ENCODE assay signal across 20 cellular contexts in the genomic region with DNA sequence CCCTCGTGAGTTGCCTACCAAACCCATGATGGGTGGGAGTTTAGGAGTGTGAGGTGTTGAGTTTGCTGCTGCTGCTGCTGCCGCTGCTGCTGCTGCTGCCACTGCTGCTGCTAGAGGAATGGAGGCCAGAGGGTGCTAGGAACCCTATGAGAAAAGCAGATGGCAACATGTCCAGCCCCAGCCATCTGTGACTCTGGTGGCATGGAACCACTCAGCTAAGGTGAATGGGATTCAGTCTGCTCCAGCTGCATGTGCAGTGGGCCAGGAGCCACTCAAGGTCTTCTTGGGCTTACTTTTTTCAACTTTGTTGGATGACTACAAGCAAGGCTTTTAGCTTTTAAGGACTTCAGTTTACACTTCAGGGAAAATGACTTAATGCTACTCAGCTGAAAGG.
DNase-seq lines count a peak whose midpoint lies in the region; ATAC-seq and TF ChIP-seq lines count a peak whose summit lies in the region.
"Had no signal": no experiment of that assay in that cellular context is flagged by ENCODE, and none has a peak within 500 bp of the region (broad histone marks: within the 10 kb centered on the region; RNA-seq: fewer than 3 reads in every experiment).

No MANE protein-coding gene starts in this region.

- peaks cover 4 to 15% of the 10 kb centered on the region in 2 donors for H3K27me3 ChIP-seq in muscle layer of colon (ENCODE audit: control insufficient read depth in 1 of 2, insufficient read depth in 2 of 2, low read length in 2 of 2)
- H3K27me3 ChIP-seq in tibial artery, result no peaks in the 10 kb centered on the region
- H3K27me3 ChIP-seq: left lung, MG63, neural progenitor cell had no signal

- TF ChIP-seq CTCF in HFF-Myc (IDR thresholded peaks at IDR 0.05; ENCODE audit: low read depth, low read length, missing control alignments) (no peak), tibial artery (IDR thresholded peaks at IDR 0.05) (no peak)

- no peaks in the 10 kb centered on the region for H3K36me3 ChIP-seq in muscle layer of colon (ENCODE audit: insufficient read depth, low read length)
- no peaks in the 10 kb centered on the region for H3K36me3 ChIP-seq in tibial artery
- H3K36me3 ChIP-seq: left lung, MG63, neural progenitor cell, prostate gland had no signal

- H3K4me1 ChIP-seq in muscle layer of colon (ENCODE audit: insufficient read depth, low read length), result peaks cover 38% of the 10 kb centered on the region
- peaks cover 0 to 41% (median 10%) of the 10 kb centered on the region in 4 donors for H3K4me1 ChIP-seq in tibial artery
- H3K4me1 ChIP-seq: neural progenitor cell, prostate gland had no signal

- no peak for ATAC-seq in GM21717 (IDR thresholded peaks at IDR 0.05; ENCODE audit: unreplicated experiment)
- ATAC-seq: left lung had no signal

- no peak for DNase-seq in HFF-Myc (ENCODE audit: extremely low read depth, low read depth)
- peak; percentile 12 for DNase-seq in ecto neural progenitor cell (ENCODE audit: low spot score)
- DNase-seq in tibial artery, result no peak
- DNase-seq in NCI-H2081 (lab: John Stamatoyannopoulos, UW), result no peak
- DNase-seq in T-helper 9 cell, result no peak
- DNase-seq: activated CD4-positive, alpha-beta T cell treated with anti-CD3 and anti-CD28 coated beads for 4 hours; activated naive CD4-positive, alpha-beta T cell treated with anti-CD3 and anti-CD28 coated beads, Interleukin-2, amount 50 U/mL, for 16 hours; CD4-positive, alpha-beta memory T cell; central memory CD4-positive, alpha-beta T cell; KBM-7; left lung; MG63; NCI-H1436 treated with DMSO at 0.1 percent for 48 hours; small intestine; T-helper 2 cell had no signal

- H3K4me3 ChIP-seq in HFF-Myc (replicated peaks; ENCODE audit: low read depth, low read length) (peak overlapping the region; percentile 46), muscle layer of colon (ENCODE audit: low read depth in 1 of 2, low read length in 2 of 2) (peak overlapping the region; percentile 12 to 36), tibial artery (peak overlapping the region; percentile 41 to 45)
- H3K4me3 ChIP-seq: left lung, MG63, neural progenitor cell, prostate gland, SK-N-MC had no signal

- peak overlapping the region; percentile 19 for H3K9ac ChIP-seq in muscle layer of colon (ENCODE audit: low read length)
- H3K9ac ChIP-seq: neural progenitor cell had no signal

- no peaks in the 10 kb centered on the region for H3K9me3 ChIP-seq in muscle layer of colon (ENCODE audit: low read length)
- peaks cover 0 to under 1% (median 0%) of the 10 kb centered on the region in 3 donors for H3K9me3 ChIP-seq in tibial artery
- H3K9me3 ChIP-seq: left lung, MG63, prostate gland had no signal

- H3K27ac ChIP-seq in muscle layer of colon (ENCODE audit: low read depth, low read length) (peak overlapping the region; percentile 35), tibial artery (peak overlapping the region; percentile 54 to 75)
- H3K27ac ChIP-seq: left lung, neural progenitor cell, SK-N-MC had no signal

- intact Hi-C loops in tibial artery (cut with DNase I; ENCODE audit: low total_unique reads), result no loop called here
